8 cellular contexts compared by ENCODE assay signal in the genomic region with DNA sequence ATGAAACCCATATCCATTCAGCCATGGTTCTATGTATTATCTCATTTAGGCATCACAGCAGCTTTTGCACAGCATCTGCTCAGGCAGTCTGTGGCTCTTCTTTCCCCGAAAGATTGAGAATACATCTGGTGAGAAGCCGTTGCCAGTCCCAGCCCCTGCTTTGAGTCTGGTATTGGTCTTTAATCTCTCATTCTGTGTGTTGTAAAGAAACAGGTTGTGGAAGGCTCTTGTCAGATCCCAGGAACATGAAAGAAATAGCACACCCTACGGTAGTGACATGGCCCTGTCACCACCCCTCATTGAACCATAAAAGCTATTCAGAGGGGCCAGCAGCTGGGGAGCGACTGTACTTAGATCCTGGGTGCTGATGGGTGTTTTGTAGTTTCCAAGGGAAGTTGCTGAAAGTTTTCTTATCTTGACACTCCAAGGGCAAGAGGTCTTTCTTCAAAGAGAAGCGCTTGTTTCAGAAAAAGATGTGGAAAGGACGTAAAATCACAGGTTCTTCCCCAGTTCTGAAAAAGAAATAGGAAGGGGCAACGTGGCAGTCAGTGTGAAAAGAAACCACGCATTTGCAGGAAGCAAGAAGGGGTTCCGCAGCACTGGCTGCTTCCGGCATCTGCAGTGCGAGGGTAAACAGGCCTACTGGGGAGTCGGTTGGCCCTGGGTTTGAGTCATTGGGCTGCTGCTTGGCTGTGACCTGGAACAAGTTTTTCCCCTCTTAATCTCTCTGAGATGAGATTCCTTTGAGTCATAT.
A peak's percentile ranks its signal among the peaks of the same experiment; 100 is the strongest.
DNase-seq lines count a peak whose midpoint lies in the region; ATAC-seq and TF ChIP-seq lines count a peak whose summit lies in the region.

No MANE protein-coding gene starts in this region.

- H3K4me3 ChIP-seq in heart right ventricle = no peak overlapping the region

- DNase-seq in activated CD8-positive, alpha-beta memory T cell treated with anti-CD3 and anti-CD28 coated beads for 24 hours = peak; percentile 85
- peak in 1 of 2 donors; percentile 29 for DNase-seq in heart right ventricle
- DNase-seq in stimulated activated CD8-positive, alpha-beta memory T cell treated with anti-CD3 and anti-CD28 coated beads, Interleukin-15, amount 100 ng/mL, for 1 hour (ENCODE audit: low read depth) = peak; percentile 32
- no peak for DNase-seq in NCI-H146 treated with DMSO at 0.1 percent for 48 hours (lab: John Stamatoyannopoulos, UW; ENCODE audit: unreplicated experiment)
- no peak for DNase-seq in left lobe of liver (ENCODE audit: low spot score)

- no peaks in the 10 kb centered on the region for H3K9me3 ChIP-seq in heart right ventricle

- H3K27me3 ChIP-seq in heart right ventricle = no peaks in the 10 kb centered on the region

- TF ChIP-seq CTCF in heart right ventricle (IDR thresholded peaks at IDR 0.05) = no peak

- peaks cover 0 to 14% (median 0%) of the 10 kb centered on the region in 9 donors for H3K36me3 ChIP-seq in heart right ventricle

- intact Hi-C loops in heart right ventricle (cut with DNase I) = loop anchor here in 4 of 10 donors (5.0 to 10.0 kb wide), 2 partner anchors 36 to 142 kb away; a partner anchor contains a TSS

- 43 to 64% methylated on average over 12 of the region's 12 CpGs for WGBS in heart right ventricle, 2 donors

- H3K4me1 ChIP-seq in heart right ventricle = peaks cover 22 to 90% (median 79%) of the 10 kb centered on the region in 9 donors

- H3K27ac ChIP-seq in heart right ventricle = peak overlapping the region; percentile 6 to 91 (median 74)

- peak; percentile 53 for ATAC-seq in GM21423 (IDR thresholded peaks at IDR 0.05; ENCODE audit: unreplicated experiment)
- peak in 3 of 8 donors; percentile 9 to 34 (median 25) for ATAC-seq in heart right ventricle
- no peak for ATAC-seq in GM21717 (IDR thresholded peaks at IDR 0.05; ENCODE audit: unreplicated experiment)
- no peak for ATAC-seq in HG02885 (IDR thresholded peaks at IDR 0.05; ENCODE audit: poor library complexity, unreplicated experiment)
- no peak for ATAC-seq in left lobe of liver

Comparison
In these comparisons a context has a peak if more than half of its experiments do, and no peak if none do; other contexts are left out.
1. DNase-seq: peak in activated CD8-positive, alpha-beta memory T cell treated with anti-CD3 and anti-CD28 coated beads for 24 hours (single experiment) and stimulated activated CD8-positive, alpha-beta memory T cell treated with anti-CD3 and anti-CD28 coated beads, Interleukin-15, amount 100 ng/mL, for 1 hour (single experiment); none in NCI-H146 treated with DMSO at 0.1 percent for 48 hours (single experiment) and left lobe of liver (single experiment).